Comparison of ENCODE assay signal across 1 cellular context in genomic region chr10:124737708-124738107, GRCh38.
TF ChIP-seq lines count a peak whose summit lies in the region.

No MANE protein-coding gene starts in this region.

TF ChIP-seq in GM12878, 131 proteins besides CTCF, POLR2A, EP300 and RAD21:
- TF ChIP-seq RUNX3 (IDR thresholded peaks at IDR 0.05; ENCODE audit: low read length) (peak; percentile 28; the same call in 1 of the 2 replicates), BCL11A (IDR thresholded peaks at IDR 0.05; ENCODE audit: low read depth, low read length) (no peak)
